19 cellular contexts compared by ENCODE assay signal in the genomic region with DNA sequence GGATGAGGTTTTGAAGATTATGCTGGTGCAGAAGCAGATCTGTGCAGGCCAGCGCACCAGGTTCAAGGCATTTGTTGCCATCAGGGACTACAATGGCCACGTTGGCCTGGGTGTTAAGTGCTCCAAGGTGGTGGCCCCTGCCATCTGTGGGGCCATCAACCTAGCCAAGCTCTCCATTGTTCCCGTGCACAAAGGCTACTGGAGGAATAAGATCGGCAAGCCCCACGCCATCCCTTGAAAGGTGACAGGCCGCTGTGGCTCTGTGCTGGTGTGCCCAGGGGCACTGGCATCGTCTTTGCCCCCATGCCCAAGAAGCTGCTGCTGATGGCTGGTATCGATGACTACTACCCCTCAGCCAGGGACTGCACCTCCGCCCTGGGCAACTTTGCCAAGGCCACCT.
DNase-seq lines count a peak whose midpoint lies in the region; ATAC-seq and TF ChIP-seq lines count a peak whose summit lies in the region.
"Had no signal": no experiment of that assay in that cellular context is flagged by ENCODE, and none has a peak within 500 bp of the region (broad histone marks: within the 10 kb centered on the region; RNA-seq: fewer than 3 reads in every experiment).

No MANE protein-coding gene starts in this region.

- no peak overlapping the region for H2AK5ac ChIP-seq in IMR-90 (ENCODE audit: low read depth, low read length)

- H3K9me2 ChIP-seq in OCI-LY7 (ENCODE audit: insufficient read depth, low read length), result no peaks in the 10 kb centered on the region
- no peaks in the 10 kb centered on the region for H3K9me2 ChIP-seq in SK-N-SH

- H2AFZ ChIP-seq in IMR-90 (replicated peaks; ENCODE audit: low read length, poor library complexity) (no peak overlapping the region), OCI-LY7 (ENCODE audit: low read length) (peak overlapping the region; percentile 95; the same call in 1 of the 2 replicates), SK-N-SH (ENCODE audit: low read depth) (no peak overlapping the region)

- TF ChIP-seq CTCF in IMR-90 (conservative IDR thresholded peaks at IDR 0.05; ENCODE audit: low read depth, low read length) (no peak), OCI-LY7 (conservative IDR thresholded peaks at IDR 0.05; ENCODE audit: low read length) (no peak), colonic mucosa (IDR thresholded peaks at IDR 0.05) (no peak), SK-N-SH (IDR thresholded peaks at IDR 0.05) (no peak)

- peaks cover 40 to 66% (median 58%) of the 10 kb centered on the region in 3 donors for H3K4me1 Mint-ChIP-seq in naive B cell
- H3K4me1 Mint-ChIP-seq: CD4-positive, CD25-positive, alpha-beta regulatory T cell; CD8-positive, alpha-beta memory T cell had no signal

- TF ChIP-seq RAD21 in IMR-90 (IDR thresholded peaks at IDR 0.05; ENCODE audit: low read length) (no peak), SK-N-SH (IDR thresholded peaks at IDR 0.05; ENCODE audit: low read length) (no peak)

- no peak overlapping the region for H4K91ac ChIP-seq in IMR-90 (ENCODE audit: insufficient read depth, low read depth, low read length)

- H3K9me1 ChIP-seq in IMR-90 (ENCODE audit: insufficient read depth, low read length), result no peaks in the 10 kb centered on the region

- no peaks in the 10 kb centered on the region for H3K79me1 ChIP-seq in IMR-90 (ENCODE audit: low read depth in 1 of 2, low read length in 2 of 2)

- peaks cover 2% of the 10 kb centered on the region; the same call in 1 of the 2 replicates for H3K4me1 ChIP-seq in IMR-90 (ENCODE audit: control insufficient read depth, insufficient read depth, low read length)
- H3K4me1 ChIP-seq in OCI-LY7 (ENCODE audit: insufficient read depth, low read length, poor library complexity, severe bottlenecking), result peaks cover 61% of the 10 kb centered on the region
- H3K4me1 ChIP-seq in colonic mucosa, result no peaks in the 10 kb centered on the region
- peaks cover 0 to 3% of the 10 kb centered on the region in 2 experiments; a peak in 2 of 4 replicates for H3K4me1 ChIP-seq in SK-N-SH (ENCODE audit: control insufficient read depth in 1 of 2, insufficient read depth in 2 of 2, low read depth in 1 of 2, low read length in 1 of 2)
- H3K4me1 ChIP-seq: BE2C had no signal

- no peak for TF ChIP-seq POLR2A in IMR-90 (IDR thresholded peaks at IDR 0.05; ENCODE audit: low read depth, low read length)

- no peak overlapping the region for H3K18ac ChIP-seq in IMR-90 (ENCODE audit: low read depth, low read length)

- H3K4me3 Mint-ChIP-seq in naive B cell, result no peak overlapping the region
- H3K4me3 Mint-ChIP-seq: CD4-positive, CD25-positive, alpha-beta regulatory T cell; CD8-positive, alpha-beta memory T cell; H9 had no signal

- no peak overlapping the region for H2BK120ac ChIP-seq in IMR-90 (ENCODE audit: low read depth, low read length)

- H3K9me3 ChIP-seq in IMR-90 (ENCODE audit: control insufficient read depth, insufficient read depth, low read length), result no peaks in the 10 kb centered on the region
- peaks cover 12% of the 10 kb centered on the region for H3K9me3 ChIP-seq in OCI-LY7 (ENCODE audit: low read length)
- no peaks in the 10 kb centered on the region for H3K9me3 ChIP-seq in colonic mucosa
- H3K9me3 ChIP-seq in SK-N-SH, result no peaks in the 10 kb centered on the region
- H3K9me3 ChIP-seq: BE2C had no signal

- in situ Hi-C loops in IMR-90 (cut with MboI; ENCODE audit: low sequenced_read_pairs), result no loop called here

- H3K27me3 Mint-ChIP-seq in naive B cell, result no peaks in the 10 kb centered on the region
- H3K27me3 Mint-ChIP-seq: CD4-positive, CD25-positive, alpha-beta regulatory T cell had no signal

- DNase-seq in IMR-90, result no peak
- DNase-seq in OCI-LY7 (ENCODE audit: low spot score), result no peak
- no peak for DNase-seq in naive B cell
- no peak for DNase-seq in colonic mucosa
- DNase-seq in SK-N-SH, result no peak
- no peak for DNase-seq in SW 1271 (lab: John Stamatoyannopoulos, UW)
- DNase-seq: BE2C; C1 segment of cervical spinal cord; CD4-positive, CD25-positive, alpha-beta regulatory T cell; CD8-positive, alpha-beta memory T cell; COR-L47; DMS 273 treated with DMSO at 0.1 percent for 48 hours; DMS53; DND-41; EL; GOT3; H9 had no signal

- ATAC-seq in IMR-90 (ENCODE audit: low read depth) (no peak), naive B cell (ENCODE audit: low read depth in 2 of 2) (no peak)
- ATAC-seq: GM12878, HepG2 had no signal

- H4K8ac ChIP-seq in IMR-90 (ENCODE audit: low read depth in 2 of 2, low read length in 2 of 2), result no peak overlapping the region

- no peaks in the 10 kb centered on the region for H3F3A ChIP-seq in SK-N-SH (replicated peaks; ENCODE audit: insufficient read depth)

- POLR2A ChIA-PET in IMR-90 (lab: Charles Lee; ENCODE audit: unreplicated experiment) (no interaction called here), OCI-LY7 (lab: Charles Lee) (interaction anchor here (0.6 to 8.7 kb wide), 10 partner anchors 9 to 83 kb away, joined by 3 to 109 read pairs (median 8); no protein-coding TSS in a partner anchor), SK-N-SH (lab: Yijun Ruan, JAX) (no interaction called here)

- H3K27me3 ChIP-seq in IMR-90 (ENCODE audit: control insufficient read depth, insufficient read depth, low read length), result no peaks in the 10 kb centered on the region
- no peaks in the 10 kb centered on the region for H3K27me3 ChIP-seq in colonic mucosa
- no peaks in the 10 kb centered on the region for H3K27me3 ChIP-seq in SK-N-SH (ENCODE audit: insufficient read depth)
- H3K27me3 ChIP-seq: BE2C had no signal

- H3K27ac Mint-ChIP-seq in naive B cell, result peak overlapping the region in 4 of 6 donors; percentile 1 to 57 (median 13)
- H3K27ac Mint-ChIP-seq: CD4-positive, CD25-positive, alpha-beta regulatory T cell; CD8-positive, alpha-beta memory T cell; H9 had no signal

- H4K20me1 ChIP-seq in IMR-90 (ENCODE audit: insufficient read depth, low read length) (no peaks in the 10 kb centered on the region), OCI-LY7 (ENCODE audit: insufficient read depth, low read length) (no peaks in the 10 kb centered on the region), SK-N-SH (ENCODE audit: insufficient read depth) (no peaks in the 10 kb centered on the region)

- H2BK5ac ChIP-seq in IMR-90 (ENCODE audit: low read depth, low read length, poor library complexity, severe bottlenecking), result no peak overlapping the region

- H2AK9ac ChIP-seq in IMR-90 (replicated peaks; ENCODE audit: low read depth, low read length, poor library complexity), result peak overlapping the region; percentile 15

- no peak overlapping the region for H3K56ac ChIP-seq in IMR-90 (ENCODE audit: extremely low read depth, insufficient read depth, low read length)

- CTCF ChIA-PET in IMR-90 (lab: Yijun Ruan, JAX), result no interaction called here
- CTCF ChIA-PET in OCI-LY7 (lab: Charles Lee; ENCODE audit: unreplicated experiment), result interaction anchor here (1.3 kb wide), 1 partner anchor 8 kb away, joined by 3 read pairs; no protein-coding TSS in a partner anchor
- CTCF ChIA-PET in SK-N-SH (lab: Yijun Ruan, JAX), result interaction anchor here (0.6 to 1.6 kb wide), 3 partner anchors 12 to 402 kb away, joined by 3 to 4 read pairs (median 4); no protein-coding TSS in a partner anchor

- no peak overlapping the region for H3K27ac ChIP-seq in IMR-90 (ENCODE audit: insufficient read depth, low read length)
- peak overlapping the region; percentile 54 for H3K27ac ChIP-seq in OCI-LY7 (ENCODE audit: low read depth, low read length, poor library complexity, severe bottlenecking)
- no peak overlapping the region for H3K27ac ChIP-seq in colonic mucosa
- no peak overlapping the region for H3K27ac ChIP-seq in SK-N-SH (ENCODE audit: low read depth in 2 of 2, low read length in 1 of 2)

- H3K36me3 ChIP-seq in IMR-90 (ENCODE audit: control insufficient read depth, insufficient read depth, low read length) (no peaks in the 10 kb centered on the region), OCI-LY7 (ENCODE audit: insufficient read depth, low read length) (peaks cover 11% of the 10 kb centered on the region; the same call in 1 of the 2 replicates), colonic mucosa (no peaks in the 10 kb centered on the region), SK-N-SH (replicated peaks in 1 of 2; ENCODE audit: control insufficient read depth in 1 of 2, insufficient read depth in 2 of 2, low read length in 1 of 2) (no peaks in the 10 kb centered on the region)
- H3K36me3 ChIP-seq: BE2C had no signal

- H3K4me3 ChIP-seq in IMR-90 (ENCODE audit: insufficient read depth, low read depth, low read length), result no peak overlapping the region
- no peak overlapping the region for H3K4me3 ChIP-seq in OCI-LY7 (ENCODE audit: low read depth, low read length, poor library complexity, severe bottlenecking)
- H3K4me3 ChIP-seq in colonic mucosa, result no peak overlapping the region
- H3K4me3 ChIP-seq in SK-N-SH (ENCODE audit: low read depth in 2 of 2, low read length in 1 of 2), result no peak overlapping the region
- H3K4me3 ChIP-seq: GM12878 had no signal

- no peak overlapping the region for H2BK15ac ChIP-seq in IMR-90 (ENCODE audit: low read depth, low read length)

- no TSS peak for BruUV-seq in IMR-90 (replicated peaks; lab: Mats Ljungman, UMichigan)
- no TSS peak for BruUV-seq in OCI-LY7 (replicated peaks; lab: Mats Ljungman, UMichigan)

- intact Hi-C loops in IMR-90 (cut with micrococcal nuclease) (no loop called here), OCI-LY7 (cut with micrococcal nuclease; ENCODE audit: unreplicated experiment) (no loop called here), colonic mucosa (cut with DNase I) (no loop called here)

- no peak overlapping the region for H3K9ac ChIP-seq in IMR-90 (ENCODE audit: low read depth, low read length)
- H3K9ac ChIP-seq in colonic mucosa (ENCODE audit: low read depth in 2 of 2, low read length in 2 of 2), result no peak overlapping the region
- H3K9ac ChIP-seq in SK-N-SH, result no peak overlapping the region

- no peak overlapping the region for H3K14ac ChIP-seq in IMR-90 (replicated peaks; ENCODE audit: low read depth, low read length)

- H3K79me2 ChIP-seq in OCI-LY7 (ENCODE audit: insufficient read depth, low read depth, low read length), result no peaks in the 10 kb centered on the region
- H3K79me2 ChIP-seq in SK-N-SH (ENCODE audit: insufficient read depth), result no peaks in the 10 kb centered on the region

- H3K9me3 Mint-ChIP-seq in naive B cell, result peaks cover 5 to 18% (median 11%) of the 10 kb centered on the region in 7 donors

- H3K4me2 ChIP-seq in IMR-90 (ENCODE audit: low read depth, low read length) (no peak overlapping the region), OCI-LY7 (ENCODE audit: low read length) (peak overlapping the region; percentile 25; the same call in 1 of the 2 replicates), SK-N-SH (no peak overlapping the region)

- 96% methylated on average over 6 of the region's 9 CpGs; no CpG with 5 or more reads in 1 of the 2 experiments for WGBS in IMR-90 (ENCODE audit: extremely low coverage in 2 of 2, insufficient read length in 1 of 2), 2 experiments
- WGBS in SK-N-SH (ENCODE audit: low lambda C conversion rate), result 73% methylated on average over 4 of the region's 9 CpGs

- H4K5ac ChIP-seq in IMR-90 (ENCODE audit: low read depth, low read length), result no peak overlapping the region

- H2BK20ac ChIP-seq in IMR-90 (ENCODE audit: low read depth, low read length), result no peak overlapping the region

- dilution Hi-C loops in IMR-90 (cut with HindIII; ENCODE audit: low sequenced_read_pairs, unreplicated experiment), result no loop called here

- H3K36me3 Mint-ChIP-seq in naive B cell, result peaks cover 5 to 8% of the 10 kb centered on the region in 2 donors
- H3K36me3 Mint-ChIP-seq: CD4-positive, CD25-positive, alpha-beta regulatory T cell; CD8-positive, alpha-beta memory T cell had no signal

- H3K23ac ChIP-seq in IMR-90 (ENCODE audit: low read depth, low read length), result no peak overlapping the region

- no peak overlapping the region for H3K4ac ChIP-seq in IMR-90 (ENCODE audit: low read depth, low read length)

- TF ChIP-seq EP300 in SK-N-SH (IDR thresholded peaks at IDR 0.05; ENCODE audit: borderline replicate concordance in 1 of 2, low read depth in 1 of 2, low read length in 1 of 2), result no peak
